In genomic region chr1:25895365-25895990, GRCh38 we compare ENCODE assay signal across 8 cellular contexts. TPM values are rescaled to one million over a fixed set of nuclear protein-coding genes. Genes with fewer than 3 reads are reported as not detected.
DNase-seq lines count a peak whose midpoint lies in the region; ATAC-seq and TF ChIP-seq lines count a peak whose summit lies in the region.

No MANE protein-coding gene starts in this region.

- peaks cover 9 to 38% (median 13%) of the 10 kb centered on the region in 6 donors for H3K4me1 ChIP-seq in spleen

- TF ChIP-seq POLR2A in spleen (IDR thresholded peaks at IDR 0.05) = no peak

- peak overlapping the region; percentile 14 for H3K27ac ChIP-seq in VCaP
- H3K27ac ChIP-seq in spleen = peak overlapping the region in 2 of 8 donors; percentile 38 to 48

- no peaks in the 10 kb centered on the region for H3K27me3 ChIP-seq in spleen (replicated peaks in 1 of 7)

- ATAC-seq in GM18867 (IDR thresholded peaks at IDR 0.05; ENCODE audit: unreplicated experiment) = peak; percentile 82
- ATAC-seq in HG03196 (IDR thresholded peaks at IDR 0.05; ENCODE audit: unreplicated experiment) = peak; percentile 67

- TF ChIP-seq CTCF in VCaP (conservative IDR thresholded peaks at IDR 0.05) (peak; percentile 97), spleen (IDR thresholded peaks at IDR 0.05 in 8 of 11, conservative IDR thresholded peaks at IDR 0.05 in 3 of 11) (peak; percentile 98 to 100 (median 99))

- no peaks in the 10 kb centered on the region for H3K9me3 ChIP-seq in spleen

- intact Hi-C loops in spleen (cut with DNase I; ENCODE audit: low total_unique reads) = loop anchor here (2.0 kb wide), 1 partner anchor 103 kb away; the partner anchor contains the start of gene PAFAH2

- in situ Hi-C loops in ACHN (cut with HindIII; ENCODE audit: low pct_ligation_motif_present, low pct_unique_long_range_greater_than_20kb, low sequenced_read_pairs) = no loop called here

- 15 to 26% (median 23%) methylated on average over 12 of the region's 12 CpGs for WGBS in spleen, 5 donors

- H3K36me3 ChIP-seq in spleen = peaks cover 0 to 32% (median 9%) of the 10 kb centered on the region in 6 donors

- DNase-seq in ACHN = peak; percentile 84
- DNase-seq in NCI-H226 = peak; percentile 48
- peak; percentile 86 for DNase-seq in brain pericyte (ENCODE audit: low read depth, low spot score)
- DNase-seq in iPS-NIHi7 (ENCODE audit: extremely low spot score) = peak; percentile 95
- peak; percentile 97 for DNase-seq in spleen

- H3K4me3 ChIP-seq in spleen = peak overlapping the region in 1 of 8 donors; percentile 19

RNA-seq across cellular contexts. Expression of gene STMN1, which starts 10.7 kb away (rescaled TPM):
- total RNA-seq in spleen = 10 to 100 TPM; 40.3 to 59.5 (median 47.8) TPM
- polyA plus RNA-seq in spleen = 100 to 1,000 TPM in 1 of 3 donors, 10 to 100 TPM in 2; 48.4 to 174 (median 95.8) TPM

RNA-seq across cellular contexts. Expression of gene PAQR7, which starts 20.0 kb away (rescaled TPM):
- total RNA-seq in spleen = 10 to 100 TPM in 4 of 7 donors, 1 to 10 TPM in 3; 9.2 to 14.2 (median 11.9) TPM
- polyA plus RNA-seq in spleen = 1 to 10 TPM; 3.0 to 4.8 (median 4.0) TPM

RNA-seq across cellular contexts. Expression of gene AUNIP, which starts 36.2 kb away (rescaled TPM):
- 1 to 10 TPM in 1 of 7 donors, under 1 TPM in 3, not detected in 3; 0.28 to 1.3 (median 0.71) TPM for total RNA-seq in spleen
- polyA plus RNA-seq in spleen = under 1 TPM; 0.07 to 0.61 (median 0.38) TPM
